ENCODE assay signal across 32 cellular contexts in genomic region chr10:111511751-111512150, GRCh38.
A peak's percentile ranks its signal among the peaks of the same experiment; 100 is the strongest.
DNase-seq lines count a peak whose midpoint lies in the region; ATAC-seq, FAIRE-seq and TF ChIP-seq lines count a peak whose summit lies in the region.
"Had no signal": no experiment of that assay in that cellular context is flagged by ENCODE, and none has a peak within 500 bp of the region (broad histone marks: within the 10 kb centered on the region; RNA-seq: fewer than 3 reads in every experiment).

No MANE protein-coding gene starts in this region.

- POLR2A ChIA-PET in A549 (lab: Yijun Ruan, JAX) (no interaction called here), WTC11 (lab: Charles Lee) (interaction anchor here (0.5 kb wide), 1 partner anchor 383 kb away, joined by 4 read pairs; no protein-coding TSS in a partner anchor)

- H3K9ac ChIP-seq in GM23248, result no peak overlapping the region
- H3K9ac ChIP-seq: BLaER1 treated with 17β-estradiol and CSF1 and Interleukin-3, amounts not matched to agents 10 nM and 100 nM had no signal

- no peak overlapping the region for H3K4me2 ChIP-seq in A549
- H3K4me2 ChIP-seq in GM23248 (ENCODE audit: unreplicated experiment), result no peak overlapping the region
- H3K4me2 ChIP-seq: BLaER1 treated with 17β-estradiol and CSF1 and Interleukin-3, amounts not matched to agents 10 nM and 100 nM had no signal

- H3K4me3 ChIP-seq in A549 (no peak overlapping the region), GM23248 (no peak overlapping the region)
- H3K4me3 ChIP-seq: BLaER1 treated with 17β-estradiol and CSF1 and Interleukin-3, amounts not matched to agents 10 nM and 100 nM; tibial nerve had no signal

- 0% methylated on average over 1 of the region's 1 CpG for WGBS in A549 (ENCODE audit: missing lambda C conversion rate)
- WGBS in GM23248 (ENCODE audit: low coverage in 1 of 2, low lambda C conversion rate in 2 of 2, missing lambda C conversion rate in 2 of 2), 2 experiments, result 50 to 56% methylated on average over 1 of the region's 1 CpG

- no peaks in the 10 kb centered on the region; the same call in 1 of the 2 replicates for H3K36me3 Mint-ChIP-seq in WTC11
- H3K36me3 Mint-ChIP-seq: activated naive CD8-positive, alpha-beta T cell; mesothelial cell of epicardium; naive B cell had no signal

- TF ChIP-seq RAD21 in A549 (conservative IDR thresholded peaks at IDR 0.05 in 1 of 2, IDR thresholded peaks at IDR 0.05 in 1 of 2), result no peak

- H3K4me1 ChIP-seq in A549, result no peaks in the 10 kb centered on the region
- H3K4me1 ChIP-seq in GM23248 (ENCODE audit: insufficient read depth), result 0 out of 2 replicates have a peak, but pooled peaks cover 3% of the 10 kb centered on the region
- H3K4me1 ChIP-seq: BLaER1 treated with 17β-estradiol and CSF1 and Interleukin-3, amounts not matched to agents 10 nM and 100 nM; tibial nerve had no signal

- H3K9me3 Mint-ChIP-seq in WTC11, result peaks cover 13% of the 10 kb centered on the region
- H3K9me3 Mint-ChIP-seq: activated CD4-positive, alpha-beta T cell treated with anti-CD3 and anti-CD28 coated beads, Interleukin-2, amount 10 ng/mL, durations not matched to agents 24 days and 14 days; activated T-helper 2 cell treated with anti-CD3 and anti-CD28 coated beads, Interferon-gamma antibody, Interleukin-2, Interleukin-4, amounts not matched to agents 10 μg/mL and 5 μg/mL and 100 μg/mL, durations not matched to agents 14 hours and 24 hours and 36 hours; mesothelial cell of epicardium had no signal

- no peaks in the 10 kb centered on the region for H4K20me1 ChIP-seq in GM23248 (ENCODE audit: insufficient read depth)
- H4K20me1 ChIP-seq: BLaER1 treated with 17β-estradiol and CSF1 and Interleukin-3, amounts not matched to agents 10 nM and 100 nM had no signal

- FAIRE-seq in A549 (lab: Jason Lieb, UNC), result no peak
- FAIRE-seq: bronchial epithelial cell, endothelial cell of umbilical vein, frontal cortex had no signal

- no peak overlapping the region for H3K27ac Mint-ChIP-seq in WTC11
- H3K27ac Mint-ChIP-seq: activated CD4-positive, alpha-beta T cell treated with anti-CD3 and anti-CD28 coated beads, Interleukin-2, amount 10 ng/mL, durations not matched to agents 24 days and 14 days; activated naive CD8-positive, alpha-beta T cell; activated T-helper 2 cell treated with anti-CD3 and anti-CD28 coated beads, Interferon-gamma antibody, Interleukin-2, Interleukin-4, amounts not matched to agents 10 μg/mL and 5 μg/mL and 100 μg/mL, durations not matched to agents 14 hours and 24 hours and 36 hours; mesothelial cell of epicardium; naive B cell had no signal

- in situ Hi-C loops in GM23248 (cut with MboI) (no loop called here), ACHN (cut with HindIII; ENCODE audit: low pct_ligation_motif_present, low pct_unique_long_range_greater_than_20kb, low sequenced_read_pairs) (no loop called here)

- TF ChIP-seq CTCF in A549 (IDR thresholded peaks at IDR 0.05) (no peak), WTC11 (IDR thresholded peaks at IDR 0.05) (no peak)

- peaks cover 7% of the 10 kb centered on the region; the same call in 1 of the 2 replicates for H3K9me2 ChIP-seq in GM23248 (ENCODE audit: insufficient read depth)

- H3K27ac ChIP-seq in A549 (no peak overlapping the region), GM23248 (no peak overlapping the region)
- H3K27ac ChIP-seq: BLaER1 treated with 17β-estradiol and CSF1 and Interleukin-3, amounts not matched to agents 10 nM and 100 nM; tibial nerve had no signal

- no peaks in the 10 kb centered on the region for H3K9me3 ChIP-seq in A549
- H3K9me3 ChIP-seq in GM23248 (ENCODE audit: low read depth), result no peaks in the 10 kb centered on the region
- H3K9me3 ChIP-seq: BLaER1 treated with 17β-estradiol and CSF1 and Interleukin-3, amounts not matched to agents 10 nM and 100 nM; tibial nerve had no signal

- no peak overlapping the region for H3K4me3 Mint-ChIP-seq in WTC11
- H3K4me3 Mint-ChIP-seq: activated CD4-positive, alpha-beta T cell treated with anti-CD3 and anti-CD28 coated beads, Interleukin-2, amount 10 ng/mL, durations not matched to agents 24 days and 14 days; activated naive CD8-positive, alpha-beta T cell; mesothelial cell of epicardium; naive B cell had no signal

- H3K4me1 Mint-ChIP-seq in WTC11, result peaks cover 32% of the 10 kb centered on the region
- H3K4me1 Mint-ChIP-seq: activated CD4-positive, alpha-beta T cell treated with anti-CD3 and anti-CD28 coated beads, Interleukin-2, amount 10 ng/mL, durations not matched to agents 24 days and 14 days; naive B cell had no signal

- no peak for TF ChIP-seq EP300 in A549 (IDR thresholded peaks at IDR 0.05)

- TF ChIP-seq POLR2A in A549 (IDR thresholded peaks at IDR 0.05; ENCODE audit: low read length), result no peak

- no peaks in the 10 kb centered on the region for H3F3A ChIP-seq in GM23248 (ENCODE audit: insufficient read depth)

- no peak for DNase-seq in A549 (ENCODE audit: low read depth in 1 of 2, low spot score in 1 of 2)
- DNase-seq in GM23248, result peak; percentile 18
- DNase-seq in WTC11 (ENCODE audit: low spot score), result no peak
- DNase-seq in left lobe of liver (ENCODE audit: low spot score), result no peak
- no peak for DNase-seq in ACHN
- DNase-seq in NCI-H2029 (lab: John Stamatoyannopoulos, UW), result no peak
- DNase-seq: activated CD4-positive, alpha-beta T cell treated with anti-CD3 and anti-CD28 coated beads, Interleukin-2, amount 10 ng/mL, durations not matched to agents 24 days and 14 days; activated CD8-positive, alpha-beta memory T cell treated with anti-CD3 and anti-CD28 coated beads for 24 hours; activated T-cell treated with anti-CD3 and anti-CD28 coated beads for 4 hours; DMS79; GDM1; GOT3; left ventricle myocardium superior; naive B cell; NCI-H1436; NCI-H2107; NCI-H446; NCI-H748 treated with DMSO at 0.1 percent for 48 hours; nucleus accumbens; SIG-M5; stimulated activated CD4-positive, alpha-beta T cell treated with anti-CD3 and anti-CD28 coated beads, Interleukin-4, amount 100 ng/mL, for 1 hour; T-helper 9 cell had no signal

- no peaks in the 10 kb centered on the region for H3K79me2 ChIP-seq in GM23248 (ENCODE audit: insufficient read depth)

- H3K27me3 ChIP-seq in GM23248 (replicated peaks; ENCODE audit: insufficient read depth), result no peaks in the 10 kb centered on the region
- H3K27me3 ChIP-seq: BLaER1 treated with 17β-estradiol and CSF1 and Interleukin-3, amounts not matched to agents 10 nM and 100 nM; tibial nerve had no signal

- no peaks in the 10 kb centered on the region for H3K36me3 ChIP-seq in GM23248 (ENCODE audit: low read depth)
- H3K36me3 ChIP-seq: BLaER1 treated with 17β-estradiol and CSF1 and Interleukin-3, amounts not matched to agents 10 nM and 100 nM; tibial nerve had no signal

- H3K27me3 Mint-ChIP-seq in WTC11 (ENCODE audit: low read depth), result no peaks in the 10 kb centered on the region
- H3K27me3 Mint-ChIP-seq: activated CD4-positive, alpha-beta T cell treated with anti-CD3 and anti-CD28 coated beads, Interleukin-2, amount 10 ng/mL, durations not matched to agents 24 days and 14 days had no signal

- no peak overlapping the region for H2AFZ ChIP-seq in GM23248

- CTCF ChIA-PET in A549 (lab: Yijun Ruan, JAX), result no interaction called here
- CTCF ChIA-PET in WTC11 (lab: Charles Lee), result no interaction called here

- ATAC-seq in A549 (no peak), WTC11 (peak; percentile 80), left lobe of liver (peak; percentile 23), HG03025 (IDR thresholded peaks at IDR 0.05; ENCODE audit: low FRiP score, unreplicated experiment) (no peak), HG02571 (IDR thresholded peaks at IDR 0.05; ENCODE audit: unreplicated experiment) (no peak)
- ATAC-seq: left ventricle myocardium superior had no signal

TF ChIP-seq in A549, 52 proteins besides CTCF, POLR2A, EP300 and RAD21 (continues in another document):
- TF ChIP-seq HOXA7 (CRISPR knock-in tag; IDR thresholded peaks at IDR 0.05), result no peak

TF ChIP-seq in WTC11, 78 proteins besides CTCF, POLR2A, EP300 and RAD21:
- no peak for TF ChIP-seq ZNF232 (CRISPR knock-in tag; IDR thresholded peaks at IDR 0.05)
- TF ChIP-seq, protein P1, sequence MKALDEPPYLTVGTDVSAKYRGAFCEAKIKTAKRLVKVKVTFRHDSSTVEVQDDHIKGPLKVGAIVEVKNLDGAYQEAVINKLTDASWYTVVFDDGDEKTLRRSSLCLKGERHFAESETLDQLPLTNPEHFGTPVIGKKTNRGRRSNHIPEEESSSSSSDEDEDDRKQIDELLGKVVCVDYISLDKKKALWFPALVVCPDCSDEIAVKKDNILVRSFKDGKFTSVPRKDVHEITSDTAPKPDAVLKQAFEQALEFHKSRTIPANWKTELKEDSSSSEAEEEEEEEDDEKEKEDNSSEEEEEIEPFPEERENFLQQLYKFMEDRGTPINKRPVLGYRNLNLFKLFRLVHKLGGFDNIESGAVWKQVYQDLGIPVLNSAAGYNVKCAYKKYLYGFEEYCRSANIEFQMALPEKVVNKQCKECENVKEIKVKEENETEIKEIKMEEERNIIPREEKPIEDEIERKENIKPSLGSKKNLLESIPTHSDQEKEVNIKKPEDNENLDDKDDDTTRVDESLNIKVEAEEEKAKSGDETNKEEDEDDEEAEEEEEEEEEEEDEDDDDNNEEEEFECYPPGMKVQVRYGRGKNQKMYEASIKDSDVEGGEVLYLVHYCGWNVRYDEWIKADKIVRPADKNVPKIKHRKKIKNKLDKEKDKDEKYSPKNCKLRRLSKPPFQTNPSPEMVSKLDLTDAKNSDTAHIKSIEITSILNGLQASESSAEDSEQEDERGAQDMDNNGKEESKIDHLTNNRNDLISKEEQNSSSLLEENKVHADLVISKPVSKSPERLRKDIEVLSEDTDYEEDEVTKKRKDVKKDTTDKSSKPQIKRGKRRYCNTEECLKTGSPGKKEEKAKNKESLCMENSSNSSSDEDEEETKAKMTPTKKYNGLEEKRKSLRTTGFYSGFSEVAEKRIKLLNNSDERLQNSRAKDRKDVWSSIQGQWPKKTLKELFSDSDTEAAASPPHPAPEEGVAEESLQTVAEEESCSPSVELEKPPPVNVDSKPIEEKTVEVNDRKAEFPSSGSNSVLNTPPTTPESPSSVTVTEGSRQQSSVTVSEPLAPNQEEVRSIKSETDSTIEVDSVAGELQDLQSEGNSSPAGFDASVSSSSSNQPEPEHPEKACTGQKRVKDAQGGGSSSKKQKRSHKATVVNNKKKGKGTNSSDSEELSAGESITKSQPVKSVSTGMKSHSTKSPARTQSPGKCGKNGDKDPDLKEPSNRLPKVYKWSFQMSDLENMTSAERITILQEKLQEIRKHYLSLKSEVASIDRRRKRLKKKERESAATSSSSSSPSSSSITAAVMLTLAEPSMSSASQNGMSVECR (CRISPR knock-in tag; IDR thresholded peaks at IDR 0.05; ENCODE audit: borderline replicate concordance), result peak; percentile 39; the same call in 1 of the 2 replicates
TF ChIP-seq in WTC11: peak in this region for 1.

Comparison
In these comparisons a context has a peak if more than half of its experiments do, and no peak if none do; other contexts are left out.
1. ATAC-seq: peak in WTC11 (single experiment) and left lobe of liver (single experiment); none in A549 (0 of 2), HG03025 (single experiment) and HG02571 (single experiment).